Comparison of ENCODE assay signal across 1 cellular context in genomic region chr20:25195014-25195961, GRCh38.
TF ChIP-seq lines count a peak whose summit lies in the region.

Gene ENTPD6, plus strand, starts transcription at chr20:25195712. Its CDS starts 10,825 bp downstream, at chr20:25206537.

TF ChIP-seq in HepG2, 621 proteins besides CTCF, POLR2A, EP300 and RAD21 (continued from another document and continues in another):
- TF ChIP-seq TSC22D2 (CRISPR knock-in tag; IDR thresholded peaks at IDR 0.05; ENCODE audit: borderline replicate concordance) (peak; percentile 54), FOXK1 (CRISPR knock-in tag; IDR thresholded peaks at IDR 0.05; ENCODE audit: borderline replicate concordance, low read depth) (peak; percentile 85; the same call in 1 of the 2 replicates), ZNF609 (CRISPR knock-in tag; IDR thresholded peaks at IDR 0.05; ENCODE audit: borderline replicate concordance) (peak; percentile 71; the same call in 1 of the 2 replicates), CENPBD1 (CRISPR knock-in tag; IDR thresholded peaks at IDR 0.05; ENCODE audit: borderline replicate concordance, low read depth) (no peak; the same call in 1 of the 2 replicates), TEAD3 (CRISPR knock-in tag; optimal IDR thresholded peaks at IDR 0.05; ENCODE audit: borderline replicate concordance) (peak; percentile 50), ZBTB46 (CRISPR knock-in tag; IDR thresholded peaks at IDR 0.05; ENCODE audit: borderline replicate concordance) (peak; percentile 91; the same call in 1 of the 2 replicates), CHD4 (IDR thresholded peaks at IDR 0.05; ENCODE audit: borderline replicate concordance, low read length) (no peak), SKI (IDR thresholded peaks at IDR 0.05; ENCODE audit: partially characterized antibody) (peak; percentile 40), ADNP (CRISPR knock-in tag; IDR thresholded peaks at IDR 0.05) (no peak; the same call in 1 of the 2 replicates), ZKSCAN1 (IDR thresholded peaks at IDR 0.05; ENCODE audit: low read length) (peak; percentile 81), JDP2 (CRISPR knock-in tag; IDR thresholded peaks at IDR 0.05; ENCODE audit: borderline replicate concordance) (no peak), E2F5 (CRISPR knock-in tag; conservative IDR thresholded peaks at IDR 0.05) (no peak; the same call in 1 of the 2 replicates), PAF1 (CRISPR knock-in tag; IDR thresholded peaks at IDR 0.05) (no peak), HNRNPL (IDR thresholded peaks at IDR 0.05; ENCODE audit: low read depth, low read length) (no peak; the same call in 1 of the 2 replicates), ZNF142 (CRISPR knock-in tag; IDR thresholded peaks at IDR 0.05) (peak; percentile 82), ZNF230 (CRISPR knock-in tag; IDR thresholded peaks at IDR 0.05) (peak; percentile 96), SPEN (CRISPR knock-in tag; IDR thresholded peaks at IDR 0.05; ENCODE audit: low read depth) (peak; percentile 96), ZUFSP (CRISPR knock-in tag; IDR thresholded peaks at IDR 0.05; ENCODE audit: borderline replicate concordance) (peak; percentile 60; the same call in 1 of the 2 replicates), ATF4 (CRISPR knock-in tag; IDR thresholded peaks at IDR 0.05) (no peak), ZEB1 (IDR thresholded peaks at IDR 0.05; ENCODE audit: insufficient replicate concordance, low read depth) (no peak), MYNN (CRISPR knock-in tag; IDR thresholded peaks at IDR 0.05; ENCODE audit: low read depth) (peak; percentile 22; the same call in 1 of the 2 replicates), IRX3 (CRISPR knock-in tag; IDR thresholded peaks at IDR 0.05; ENCODE audit: borderline replicate concordance, low read depth) (peak; percentile 72; the same call in 1 of the 2 replicates)
- TF ChIP-seq, protein P1, sequence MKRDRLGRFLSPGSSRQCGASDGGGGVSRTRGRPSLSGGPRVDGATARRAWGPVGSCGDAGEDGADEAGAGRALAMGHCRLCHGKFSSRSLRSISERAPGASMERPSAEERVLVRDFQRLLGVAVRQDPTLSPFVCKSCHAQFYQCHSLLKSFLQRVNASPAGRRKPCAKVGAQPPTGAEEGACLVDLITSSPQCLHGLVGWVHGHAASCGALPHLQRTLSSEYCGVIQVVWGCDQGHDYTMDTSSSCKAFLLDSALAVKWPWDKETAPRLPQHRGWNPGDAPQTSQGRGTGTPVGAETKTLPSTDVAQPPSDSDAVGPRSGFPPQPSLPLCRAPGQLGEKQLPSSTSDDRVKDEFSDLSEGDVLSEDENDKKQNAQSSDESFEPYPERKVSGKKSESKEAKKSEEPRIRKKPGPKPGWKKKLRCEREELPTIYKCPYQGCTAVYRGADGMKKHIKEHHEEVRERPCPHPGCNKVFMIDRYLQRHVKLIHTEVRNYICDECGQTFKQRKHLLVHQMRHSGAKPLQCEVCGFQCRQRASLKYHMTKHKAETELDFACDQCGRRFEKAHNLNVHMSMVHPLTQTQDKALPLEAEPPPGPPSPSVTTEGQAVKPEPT (CRISPR knock-in tag; IDR thresholded peaks at IDR 0.05; ENCODE audit: low read depth) = no peak
- TF ChIP-seq, protein P2, sequence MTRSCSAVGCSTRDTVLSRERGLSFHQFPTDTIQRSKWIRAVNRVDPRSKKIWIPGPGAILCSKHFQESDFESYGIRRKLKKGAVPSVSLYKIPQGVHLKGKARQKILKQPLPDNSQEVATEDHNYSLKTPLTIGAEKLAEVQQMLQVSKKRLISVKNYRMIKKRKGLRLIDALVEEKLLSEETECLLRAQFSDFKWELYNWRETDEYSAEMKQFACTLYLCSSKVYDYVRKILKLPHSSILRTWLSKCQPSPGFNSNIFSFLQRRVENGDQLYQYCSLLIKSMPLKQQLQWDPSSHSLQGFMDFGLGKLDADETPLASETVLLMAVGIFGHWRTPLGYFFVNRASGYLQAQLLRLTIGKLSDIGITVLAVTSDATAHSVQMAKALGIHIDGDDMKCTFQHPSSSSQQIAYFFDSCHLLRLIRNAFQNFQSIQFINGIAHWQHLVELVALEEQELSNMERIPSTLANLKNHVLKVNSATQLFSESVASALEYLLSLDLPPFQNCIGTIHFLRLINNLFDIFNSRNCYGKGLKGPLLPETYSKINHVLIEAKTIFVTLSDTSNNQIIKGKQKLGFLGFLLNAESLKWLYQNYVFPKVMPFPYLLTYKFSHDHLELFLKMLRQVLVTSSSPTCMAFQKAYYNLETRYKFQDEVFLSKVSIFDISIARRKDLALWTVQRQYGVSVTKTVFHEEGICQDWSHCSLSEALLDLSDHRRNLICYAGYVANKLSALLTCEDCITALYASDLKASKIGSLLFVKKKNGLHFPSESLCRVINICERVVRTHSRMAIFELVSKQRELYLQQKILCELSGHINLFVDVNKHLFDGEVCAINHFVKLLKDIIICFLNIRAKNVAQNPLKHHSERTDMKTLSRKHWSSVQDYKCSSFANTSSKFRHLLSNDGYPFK (CRISPR knock-in tag; IDR thresholded peaks at IDR 0.05; ENCODE audit: borderline replicate concordance) = no peak; the same call in 1 of the 2 replicates
- TF ChIP-seq, protein P3, sequence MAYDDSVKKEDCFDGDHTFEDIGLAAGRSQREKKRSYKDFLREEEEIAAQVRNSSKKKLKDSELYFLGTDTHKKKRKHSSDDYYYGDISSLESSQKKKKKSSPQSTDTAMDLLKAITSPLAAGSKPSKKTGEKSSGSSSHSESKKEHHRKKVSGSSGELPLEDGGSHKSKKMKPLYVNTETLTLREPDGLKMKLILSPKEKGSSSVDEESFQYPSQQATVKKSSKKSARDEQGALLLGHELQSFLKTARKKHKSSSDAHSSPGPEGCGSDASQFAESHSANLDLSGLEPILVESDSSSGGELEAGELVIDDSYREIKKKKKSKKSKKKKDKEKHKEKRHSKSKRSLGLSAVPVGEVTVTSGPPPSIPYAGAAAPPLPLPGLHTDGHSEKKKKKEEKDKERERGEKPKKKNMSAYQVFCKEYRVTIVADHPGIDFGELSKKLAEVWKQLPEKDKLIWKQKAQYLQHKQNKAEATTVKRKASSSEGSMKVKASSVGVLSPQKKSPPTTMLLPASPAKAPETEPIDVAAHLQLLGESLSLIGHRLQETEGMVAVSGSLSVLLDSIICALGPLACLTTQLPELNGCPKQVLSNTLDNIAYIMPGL (CRISPR knock-in tag; IDR thresholded peaks at IDR 0.05; ENCODE audit: borderline replicate concordance in 1 of 2, low read depth in 1 of 2) = peak; percentile 94 to 98; a peak in 3 of 4 replicates
